10 cellular contexts compared by ENCODE assay signal in genomic region chr9:72904267-72905093, GRCh38.
"Had no signal": no experiment of that assay in that cellular context is flagged by ENCODE, and none has a peak within 500 bp of the region (broad histone marks: within the 10 kb centered on the region; RNA-seq: fewer than 3 reads in every experiment).

No MANE protein-coding gene starts in this region.

- H3K4me3 ChIP-seq: GM23338, HAP-1 had no signal

- FAIRE-seq: H1, HTR-8/SVneo had no signal

- H3K27ac ChIP-seq: KMS-11 had no signal

- H3K9me3 Mint-ChIP-seq: GM23338, HFFc6 had no signal

- H2AFZ ChIP-seq: GM23338 had no signal

- H3K4me1 Mint-ChIP-seq: GM23338, IgD-negative memory B cell had no signal

- H3K4me1 ChIP-seq: HAP-1 had no signal

- H3K9me3 ChIP-seq: HAP-1 had no signal

- H3K4me3 Mint-ChIP-seq: GM23338, HFFc6, IgD-negative memory B cell had no signal

- H3K27ac Mint-ChIP-seq: GM23338, HFFc6, IgD-negative memory B cell had no signal

- H3K36me3 Mint-ChIP-seq: IgD-negative memory B cell had no signal

- H3K4me2 ChIP-seq: GM23338, KMS-11 had no signal

- H3K9ac ChIP-seq: KMS-11 had no signal

- H3K27me3 Mint-ChIP-seq: IgD-negative memory B cell had no signal

- H3K36me3 ChIP-seq: HAP-1 had no signal

- DNase-seq: H7, HFFc6, KBM-7 had no signal

- ATAC-seq: GM23338, HCT116 had no signal
